In genomic region chr11:3824714-3825472, GRCh38 we compare ENCODE assay signal across 8 cellular contexts. TPM values are rescaled to one million over a fixed set of nuclear protein-coding genes. Genes with fewer than 3 reads are reported as not detected.
DNase-seq lines count a peak whose midpoint lies in the region; ATAC-seq, FAIRE-seq and TF ChIP-seq lines count a peak whose summit lies in the region.

No MANE protein-coding gene starts in this region.

- peaks cover 36% of the 10 kb centered on the region for H3K36me3 Mint-ChIP-seq in central memory CD8-positive, alpha-beta T cell (ENCODE audit: insufficient read depth)

- H3K4me1 ChIP-seq in KMS-11 (ENCODE audit: low read depth, poor library complexity, severe bottlenecking), result no peaks in the 10 kb centered on the region

- no peaks in the 10 kb centered on the region for H3K27me3 Mint-ChIP-seq in central memory CD8-positive, alpha-beta T cell

- no peak overlapping the region for H3K9ac ChIP-seq in KMS-11

- no peak overlapping the region for H2AFZ ChIP-seq in KMS-11 (ENCODE audit: low read depth)

- no peaks in the 10 kb centered on the region for H3K9me3 Mint-ChIP-seq in central memory CD8-positive, alpha-beta T cell

- TF ChIP-seq CTCF in KMS-11 (conservative IDR thresholded peaks at IDR 0.05; ENCODE audit: low read depth, low read length), result peak; percentile 43; the same call in 1 of the 2 replicates

- no peaks in the 10 kb centered on the region for H3K27me3 ChIP-seq in KMS-11 (ENCODE audit: insufficient read depth, low read depth)

- H3K36me3 ChIP-seq in KMS-11 (ENCODE audit: insufficient read depth), result no peaks in the 10 kb centered on the region

- H3K4me3 ChIP-seq in KMS-11 (IDR thresholded peaks at IDR 0.05; ENCODE audit: insufficient read depth, low read depth, low read length), result no peak overlapping the region

- no peaks in the 10 kb centered on the region for H3K79me2 ChIP-seq in KMS-11 (ENCODE audit: insufficient read depth, low read depth)

- no peak overlapping the region for H3K27ac ChIP-seq in KMS-11

- no peaks in the 10 kb centered on the region for H4K20me1 ChIP-seq in KMS-11 (ENCODE audit: insufficient read depth)

- peak; percentile 82 for ATAC-seq in GM21576 (IDR thresholded peaks at IDR 0.05; ENCODE audit: unreplicated experiment)
- peak; percentile 92 for ATAC-seq in central memory CD8-positive, alpha-beta T cell (replicated peaks; ENCODE audit: extremely low read depth, poor library complexity, severe bottlenecking)

- peak; percentile 78 for FAIRE-seq in G401.6 (lab: Jason Lieb, UNC)

- H3K4me2 ChIP-seq in KMS-11, result no peak overlapping the region

- DNase-seq in activated CD4-positive, CD25-positive, alpha-beta regulatory T cell (lab: John Stamatoyannopoulos, UW), result peak; percentile 52 to 71 (median 65)
- DNase-seq in central memory CD8-positive, alpha-beta T cell (ENCODE audit: low spot score in 2 of 2), result peak; percentile 74 to 77
- peak; percentile 55 to 73 for DNase-seq in lung microvascular endothelial cell (ENCODE audit: low read depth in 2 of 2)
- DNase-seq in stimulated activated CD8-positive, alpha-beta memory T cell treated with anti-CD3 and anti-CD28 coated beads, Interleukin-7, amount 100 ng/mL, for 4 hours (ENCODE audit: low read depth in 2 of 2), result peak; percentile 68 to 73
- DNase-seq in DMS79 (lab: John Stamatoyannopoulos, UW), result no peak

- peaks cover 32% of the 10 kb centered on the region for H3K4me1 Mint-ChIP-seq in central memory CD8-positive, alpha-beta T cell

- peak overlapping the region; percentile 69 for H3K27ac Mint-ChIP-seq in central memory CD8-positive, alpha-beta T cell (ENCODE audit: low read depth)

- H3K4me3 Mint-ChIP-seq in central memory CD8-positive, alpha-beta T cell, result no peak overlapping the region

RNA-seq across cellular contexts. Expression of gene RHOG, which starts 15.9 kb away (rescaled TPM):
- total RNA-seq in lung microvascular endothelial cell, result 8.5 and 8.7 TPM in 2 replicates

RNA-seq across cellular contexts. Expression of gene PGAP2, which starts 16.5 kb away (rescaled TPM):
- total RNA-seq in lung microvascular endothelial cell, result 8.7 and 9.3 TPM in 2 replicates

RNA-seq across cellular contexts. Expression of gene NUP98, which starts 27.5 kb away (rescaled TPM):
- 66.5 and 70.8 TPM in 2 replicates for total RNA-seq in lung microvascular endothelial cell

RNA-seq across cellular contexts. Expression of gene STIM1, which starts 30.6 kb away (rescaled TPM):
- total RNA-seq in lung microvascular endothelial cell, result 16.1 and 32.7 TPM in 2 replicates
